ENCODE assay signal across 19 cellular contexts in the genomic region with DNA sequence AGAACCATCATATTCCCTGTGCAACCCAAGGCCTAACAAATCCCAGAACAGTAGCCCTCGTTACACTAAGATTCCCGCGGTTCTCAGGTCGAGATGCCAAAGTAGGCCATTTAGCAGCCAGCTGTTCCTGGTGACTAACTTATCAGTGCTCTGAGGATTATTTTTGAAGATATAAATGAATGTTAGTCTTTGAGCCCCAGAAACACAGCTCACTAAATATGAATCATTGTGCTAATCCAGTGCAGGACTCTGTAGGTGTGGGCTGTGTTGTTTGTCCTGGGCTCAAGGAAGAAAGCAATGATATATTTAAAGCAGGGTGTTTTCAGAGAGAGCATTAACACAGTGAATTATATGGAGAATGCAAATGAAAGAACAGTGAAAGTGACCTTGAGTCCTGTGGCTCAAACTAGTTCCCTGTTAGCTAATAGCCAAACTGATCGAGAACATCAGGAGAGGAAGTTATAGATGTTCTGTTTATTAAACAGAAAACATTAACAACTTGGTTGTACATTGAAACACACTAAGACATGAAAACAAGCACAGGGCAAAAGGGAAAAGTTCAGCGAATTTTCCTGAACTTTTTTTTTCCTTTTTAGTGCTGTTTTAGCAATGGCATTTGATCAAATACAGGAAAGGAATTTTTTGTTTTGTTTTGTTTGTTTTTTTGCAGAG.
"Had no signal": no experiment of that assay in that cellular context is flagged by ENCODE, and none has a peak within 500 bp of the region (broad histone marks: within the 10 kb centered on the region; RNA-seq: fewer than 3 reads in every experiment).

No MANE protein-coding gene starts in this region.

- H3K9me3 Mint-ChIP-seq: activated CD4-positive, alpha-beta T cell treated with anti-CD3 and anti-CD28 coated beads, Interleukin-2, amount 10 ng/mL, durations not matched to agents 7 days and 5 days; dendritic cell treated with granulocyte-macrophage colony-stimulating factor and Interleukin-4, amounts not matched to agents 40 ng/mL and 50 ng/mL, for 4 days; T-helper 1 cell treated with Interleukin-12 subunit alpha and Interleukin-12 subunit beta and Interleukin-4 antibody, amounts not matched to agents 30 μg/mL and 1 μg/mL, for 36 hours had no signal

- H3K27ac Mint-ChIP-seq: activated CD4-positive, alpha-beta T cell treated with anti-CD3 and anti-CD28 coated beads, Interleukin-2, amount 10 ng/mL, durations not matched to agents 7 days and 5 days; activated CD8-positive, alpha-beta T cell treated with anti-CD3 and anti-CD28 coated beads, Interleukin-2, amount 10 ng/mL, durations not matched to agents 7 days and 5 days; activated naive CD4-positive, alpha-beta T cell treated with anti-CD3 and anti-CD28 coated beads for 36 hours; activated T-cell treated with anti-CD3 and anti-CD28 coated beads, Interleukin-2, amount 50 U/mL, for 24 hours; dendritic cell treated with granulocyte-macrophage colony-stimulating factor and Interleukin-4, amounts not matched to agents 40 ng/mL and 50 ng/mL, for 4 days; stimulated activated naive CD8-positive, alpha-beta T cell treated with anti-CD3 and anti-CD28 coated beads, Interleukin-15, amount 100 ng/mL, for 72 hours; T-helper 1 cell treated with Interleukin-12 subunit alpha and Interleukin-12 subunit beta and Interleukin-4 antibody, amounts not matched to agents 30 μg/mL and 1 μg/mL, for 36 hours had no signal

- ATAC-seq: activated CD4-positive, CD25-positive, alpha-beta regulatory T cell treated with anti-CD3 and anti-CD28 coated beads, Interleukin-2, amount 50 U/mL, for 24 hours; activated CD8-positive, alpha-beta T cell treated with anti-CD3 and anti-CD28 coated beads, Interleukin-2, amount 10 ng/mL, durations not matched to agents 7 days and 5 days; stimulated activated naive CD8-positive, alpha-beta T cell treated with anti-CD3 and anti-CD28 coated beads, Interleukin-15, amount 100 ng/mL, for 72 hours had no signal

- H3K27me3 ChIP-seq: breast epithelium, testis, upper lobe of left lung had no signal

- H3K4me3 Mint-ChIP-seq: activated CD4-positive, alpha-beta T cell treated with anti-CD3 and anti-CD28 coated beads, Interleukin-2, amount 10 ng/mL, durations not matched to agents 7 days and 5 days; activated CD8-positive, alpha-beta T cell treated with anti-CD3 and anti-CD28 coated beads, Interleukin-2, amount 10 ng/mL, durations not matched to agents 7 days and 5 days; activated naive CD4-positive, alpha-beta T cell treated with anti-CD3 and anti-CD28 coated beads for 36 hours; activated T-cell treated with anti-CD3 and anti-CD28 coated beads, Interleukin-2, amount 50 U/mL, for 24 hours; dendritic cell treated with granulocyte-macrophage colony-stimulating factor and Interleukin-4, amounts not matched to agents 40 ng/mL and 50 ng/mL, for 4 days; nephron; stimulated activated naive CD8-positive, alpha-beta T cell treated with anti-CD3 and anti-CD28 coated beads, Interleukin-15, amount 100 ng/mL, for 72 hours; T-helper 1 cell treated with Interleukin-12 subunit alpha and Interleukin-12 subunit beta and Interleukin-4 antibody, amounts not matched to agents 30 μg/mL and 1 μg/mL, for 36 hours had no signal

- H3K4me1 Mint-ChIP-seq: activated CD4-positive, alpha-beta T cell treated with anti-CD3 and anti-CD28 coated beads, Interleukin-2, amount 10 ng/mL, durations not matched to agents 7 days and 5 days; nephron; stimulated activated naive CD8-positive, alpha-beta T cell treated with anti-CD3 and anti-CD28 coated beads, Interleukin-15, amount 100 ng/mL, for 72 hours had no signal

- H3K36me3 ChIP-seq: breast epithelium, upper lobe of left lung had no signal

- H3K27ac ChIP-seq: breast epithelium, upper lobe of left lung had no signal

- H3K9me3 ChIP-seq: breast epithelium, testis, upper lobe of left lung had no signal

- DNase-seq: activated CD4-positive, alpha-beta T cell treated with anti-CD3 and anti-CD28 coated beads, Interleukin-2, amount 10 ng/mL, durations not matched to agents 7 days and 5 days; activated CD8-positive, alpha-beta T cell treated with anti-CD3 and anti-CD28 coated beads, Interleukin-2, amount 10 ng/mL, durations not matched to agents 7 days and 5 days; activated naive CD4-positive, alpha-beta T cell treated with anti-CD3 and anti-CD28 coated beads for 36 hours; activated T-cell treated with anti-CD3 and anti-CD28 coated beads, Interleukin-2, amount 50 U/mL, for 24 hours; cerebellar nuclear complex; effector memory CD4-positive, alpha-beta T cell; foreskin melanocyte; mesenchymal stem cell; retina; stimulated activated CD4-positive, alpha-beta T cell treated with anti-CD3 and anti-CD28 coated beads, Interleukin-15, amount 100 ng/mL, for 24 hours; stimulated activated CD4-positive, alpha-beta T cell treated with anti-CD3 and anti-CD28 coated beads, Interleukin-2, amount 100 ng/mL, for 48 hours; stimulated activated naive CD8-positive, alpha-beta T cell treated with anti-CD3 and anti-CD28 coated beads, Interleukin-15, amount 100 ng/mL, for 72 hours; testis; upper lobe of left lung had no signal

- H3K4me3 ChIP-seq: breast epithelium, testis, upper lobe of left lung had no signal

- H3K4me1 ChIP-seq: breast epithelium, testis had no signal
